ENCODE assay signal across 8 cellular contexts in the genomic region with DNA sequence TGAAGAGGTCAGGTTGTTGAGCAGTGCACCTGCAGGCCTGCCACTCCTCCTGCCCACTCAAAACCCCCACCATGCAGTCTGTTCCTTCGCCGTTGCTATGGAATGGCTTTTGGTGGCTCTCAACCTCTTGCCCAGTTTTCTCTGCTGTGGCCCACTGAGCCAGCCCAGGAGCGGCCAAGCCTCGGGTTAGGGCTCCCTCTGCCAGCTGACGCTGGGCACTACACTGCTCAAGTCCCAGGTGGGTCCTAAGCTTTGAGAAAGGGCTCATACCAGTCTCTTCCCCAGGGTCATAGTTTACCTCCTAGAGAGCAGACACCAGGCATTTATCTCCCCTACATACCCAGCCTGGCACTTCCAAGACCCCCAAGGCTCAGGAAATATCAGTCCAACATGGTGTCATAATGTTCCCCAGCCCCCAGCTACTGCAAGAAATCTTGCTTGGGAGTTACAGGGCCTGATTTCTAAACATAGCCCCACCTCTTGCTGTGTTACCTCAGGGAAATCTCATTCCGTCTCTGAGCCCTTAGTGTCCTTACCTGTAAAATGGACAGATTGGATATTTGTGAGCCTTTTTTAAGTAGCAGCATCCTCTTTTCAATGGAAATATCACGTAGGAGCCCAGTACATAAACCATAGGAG. TPM values are rescaled to one million over a fixed set of nuclear protein-coding genes. Genes with fewer than 3 reads are reported as not detected.
DNase-seq lines count a peak whose midpoint lies in the region; ATAC-seq, FAIRE-seq and TF ChIP-seq lines count a peak whose summit lies in the region.

No MANE protein-coding gene starts in this region.

- POLR2A ChIA-PET in AG04450 (lab: Yijun Ruan, JAX), result no interaction called here

- FAIRE-seq in GM12892 (lab: Jason Lieb, UNC), result no peak

- DNase-seq in AG04450 (ENCODE audit: low read depth, low spot score), result no peak
- DNase-seq in GM12892 (ENCODE audit: insufficient read length), result peak; percentile 61
- DNase-seq in NT2/D1 (ENCODE audit: low read depth, low spot score), result peak; percentile 82
- DNase-seq in astrocyte of the spinal cord (ENCODE audit: low read depth, low spot score), result peak; percentile 61
- DNase-seq in iPS DF 6.9 (ENCODE audit: low read depth, low spot score), result peak; percentile 47
- peak; percentile 14 for DNase-seq in stimulated activated CD4-positive, alpha-beta T cell treated with anti-CD3 and anti-CD28 coated beads, Interleukin-4, amount 100 ng/mL, for 1 hour
- no peak for DNase-seq in stimulated activated naive CD4-positive, alpha-beta T cell (lab: John Stamatoyannopoulos, UW)

- H3K27ac ChIP-seq in AG04450 (ENCODE audit: low read depth, low read length), result no peak overlapping the region
- H3K27ac ChIP-seq in iPS DF 6.9 (ENCODE audit: low read length), result no peak overlapping the region

- H3K9me3 ChIP-seq in AG04450 (ENCODE audit: control insufficient read depth, insufficient read depth, low read length) (no peaks in the 10 kb centered on the region), NT2/D1 (ENCODE audit: insufficient read depth, low read length) (no peaks in the 10 kb centered on the region), iPS DF 6.9 (ENCODE audit: control insufficient read depth, insufficient read depth, low read length) (no peaks in the 10 kb centered on the region)

- ATAC-seq in HG03159 (IDR thresholded peaks at IDR 0.05; ENCODE audit: unreplicated experiment), result peak; percentile 80

- H3K4me3 ChIP-seq in AG04450 (ENCODE audit: low read depth, low read length) (no peak overlapping the region), NT2/D1 (ENCODE audit: insufficient read length, low read depth) (no peak overlapping the region), astrocyte of the spinal cord (ENCODE audit: low read depth, low read length) (no peak overlapping the region), iPS DF 6.9 (ENCODE audit: low read length) (no peak overlapping the region)

- H3K27me3 ChIP-seq in AG04450 (ENCODE audit: control insufficient read depth, insufficient read depth, low read length) (peaks cover 10% of the 10 kb centered on the region), NT2/D1 (ENCODE audit: insufficient read depth, insufficient read length) (no peaks in the 10 kb centered on the region), iPS DF 6.9 (ENCODE audit: control insufficient read depth, insufficient read depth, low read length) (no peaks in the 10 kb centered on the region)

- TF ChIP-seq CTCF in AG04450 (IDR thresholded peaks at IDR 0.05; ENCODE audit: low read depth, low read length) (peak; percentile 92), astrocyte of the spinal cord (IDR thresholded peaks at IDR 0.05; ENCODE audit: low read depth, low read length) (peak; percentile 96)

- no peak for TF ChIP-seq POLR2A in GM12892 (IDR thresholded peaks at IDR 0.05; ENCODE audit: low read depth, low read length)

- no CpG with 5 or more reads among the region's 7 CpGs for WGBS in iPS DF 6.9 (ENCODE audit: insufficient coverage, insufficient read length)

- CTCF ChIA-PET in AG04450 (lab: Charles Lee), result interaction anchor here (0.6 to 10.2 kb wide), 12 partner anchors 10 to 286 kb away, joined by 3 to 185 read pairs (median 6); partner anchors contain the start of gene TSPAN11

- H3K36me3 ChIP-seq in NT2/D1 (ENCODE audit: insufficient read depth, insufficient read length, low read length), result no peaks in the 10 kb centered on the region
- no peaks in the 10 kb centered on the region for H3K36me3 ChIP-seq in iPS DF 6.9 (ENCODE audit: control insufficient read depth, insufficient read depth, low read length)

- H3K4me1 ChIP-seq in NT2/D1 (ENCODE audit: insufficient read depth, insufficient read length) (peaks cover 26% of the 10 kb centered on the region), iPS DF 6.9 (ENCODE audit: control insufficient read depth, insufficient read depth, low read length) (no peaks in the 10 kb centered on the region)

- no peak overlapping the region for H3K9ac ChIP-seq in NT2/D1 (ENCODE audit: insufficient read length, low read depth)

- in situ Hi-C loops in astrocyte of the spinal cord (cut with HindIII; ENCODE audit: low sequenced_read_pairs), result no loop called here

RNA-seq across cellular contexts. Expression of gene TSPAN11, which starts 59.4 kb away (rescaled TPM):
- polyA plus RNA-seq in AG04450 (2011; rRNA removed), result 0.37 and 0.78 TPM in 2 replicates
- polyA minus RNA-seq in AG04450 (2011; rRNA and poly(A)+ RNA removed), result 0.70 and 1.1 TPM in 2 replicates
- 1.4 TPM for polyA plus RNA-seq in GM12892 (2012; ENCODE audit: missing spikeins)

Comparison
In these comparisons a context has a peak if more than half of its experiments do, and no peak if none do; other contexts are left out.
1. DNase-seq: peak in GM12892 (single experiment), NT2/D1 (single experiment), astrocyte of the spinal cord (single experiment), iPS DF 6.9 (single experiment) and stimulated activated CD4-positive, alpha-beta T cell treated with anti-CD3 and anti-CD28 coated beads, Interleukin-4, amount 100 ng/mL, for 1 hour (single experiment); none in AG04450 (single experiment) and stimulated activated naive CD4-positive, alpha-beta T cell (0 of 6).